In the genomic region with DNA sequence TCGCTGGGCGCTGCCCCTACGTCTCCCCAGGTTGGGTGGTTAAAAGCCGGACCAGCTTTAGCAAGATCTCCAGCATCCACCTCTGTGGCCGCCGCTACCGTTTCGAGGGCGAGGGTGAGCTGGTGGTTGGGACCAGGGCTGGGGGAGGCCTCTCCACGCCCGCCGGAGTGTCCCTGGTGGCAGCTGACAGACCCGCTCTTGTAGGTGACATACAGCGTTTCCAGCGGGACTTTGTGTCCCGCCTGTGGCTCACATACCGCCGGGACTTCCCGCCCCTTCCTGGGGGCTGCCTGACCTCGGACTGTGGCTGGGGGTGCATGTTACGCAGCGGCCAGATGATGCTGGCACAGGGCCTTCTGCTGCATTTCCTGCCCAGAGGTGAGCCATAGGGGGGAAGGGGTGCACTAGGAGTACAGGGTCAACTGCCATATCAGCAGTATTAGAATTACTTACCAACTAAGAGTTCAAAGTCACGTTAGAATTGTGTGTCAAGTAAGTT, we compare ENCODE assay signal across 2 cellular contexts.
TF ChIP-seq lines count a peak whose summit lies in the region.

No MANE protein-coding gene starts in this region.

TF ChIP-seq in SK-N-SH, 30 proteins besides CTCF, POLR2A, EP300 and RAD21 (continued from another document):
- TF ChIP-seq MEF2A (IDR thresholded peaks at IDR 0.05; ENCODE audit: borderline replicate concordance, low read depth) (no peak), FOSL2 (IDR thresholded peaks at IDR 0.05; ENCODE audit: borderline replicate concordance, low read depth) (no peak), USF1 (IDR thresholded peaks at IDR 0.05; ENCODE audit: borderline replicate concordance, low read depth) (no peak)
- TF ChIP-seq, protein P1, sequence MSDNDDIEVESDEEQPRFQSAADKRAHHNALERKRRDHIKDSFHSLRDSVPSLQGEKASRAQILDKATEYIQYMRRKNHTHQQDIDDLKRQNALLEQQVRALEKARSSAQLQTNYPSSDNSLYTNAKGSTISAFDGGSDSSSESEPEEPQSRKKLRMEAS (IDR thresholded peaks at IDR 0.05; ENCODE audit: low read depth): no peak

TF ChIP-seq in SK-N-SH treated with all-trans-retinoic acid at 6 μM for 48 hours, 23 proteins besides CTCF, POLR2A, EP300 and RAD21 (continued from another document):
- TF ChIP-seq, protein P2, sequence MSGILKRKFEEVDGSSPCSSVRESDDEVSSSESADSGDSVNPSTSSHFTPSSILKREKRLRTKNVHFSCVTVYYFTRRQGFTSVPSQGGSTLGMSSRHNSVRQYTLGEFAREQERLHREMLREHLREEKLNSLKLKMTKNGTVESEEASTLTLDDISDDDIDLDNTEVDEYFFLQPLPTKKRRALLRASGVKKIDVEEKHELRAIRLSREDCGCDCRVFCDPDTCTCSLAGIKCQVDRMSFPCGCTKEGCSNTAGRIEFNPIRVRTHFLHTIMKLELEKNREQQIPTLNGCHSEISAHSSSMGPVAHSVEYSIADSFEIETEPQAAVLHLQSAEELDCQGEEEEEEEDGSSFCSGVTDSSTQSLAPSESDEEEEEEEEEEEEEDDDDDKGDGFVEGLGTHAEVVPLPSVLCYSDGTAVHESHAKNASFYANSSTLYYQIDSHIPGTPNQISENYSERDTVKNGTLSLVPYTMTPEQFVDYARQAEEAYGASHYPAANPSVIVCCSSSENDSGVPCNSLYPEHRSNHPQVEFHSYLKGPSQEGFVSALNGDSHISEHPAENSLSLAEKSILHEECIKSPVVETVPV (CRISPR knock-in tag; IDR thresholded peaks at IDR 0.05): no peak
- TF ChIP-seq ZFP3 (CRISPR knock-in tag; IDR thresholded peaks at IDR 0.05): no peak
- TF ChIP-seq TCF4 (CRISPR knock-in tag; IDR thresholded peaks at IDR 0.05; ENCODE audit: borderline replicate concordance): no peak
- TF ChIP-seq ZNF565 (CRISPR knock-in tag; conservative IDR thresholded peaks at IDR 0.05; ENCODE audit: low read depth): no peak
- TF ChIP-seq ZNF8 (CRISPR knock-in tag; IDR thresholded peaks at IDR 0.05): no peak
- TF ChIP-seq TSHZ2 (CRISPR knock-in tag; IDR thresholded peaks at IDR 0.05): no peak
- TF ChIP-seq RARB (CRISPR knock-in tag; IDR thresholded peaks at IDR 0.05): no peak
- no peak for TF ChIP-seq CREB5 (CRISPR knock-in tag; IDR thresholded peaks at IDR 0.05; ENCODE audit: low read depth)
- TF ChIP-seq PATZ1 (CRISPR knock-in tag; IDR thresholded peaks at IDR 0.05; ENCODE audit: borderline replicate concordance): no peak
- no peak for TF ChIP-seq ARNTL (CRISPR knock-in tag; IDR thresholded peaks at IDR 0.05; ENCODE audit: borderline replicate concordance, low read depth)
- TF ChIP-seq ESRRG (CRISPR knock-in tag; IDR thresholded peaks at IDR 0.05): no peak
- TF ChIP-seq CSDC2 (CRISPR knock-in tag; IDR thresholded peaks at IDR 0.05): no peak
- TF ChIP-seq ZFP30 (CRISPR knock-in tag; IDR thresholded peaks at IDR 0.05): no peak
- TF ChIP-seq ZC3H10 (CRISPR knock-in tag; IDR thresholded peaks at IDR 0.05): no peak
- TF ChIP-seq PPARA (CRISPR knock-in tag; IDR thresholded peaks at IDR 0.05; ENCODE audit: borderline replicate concordance): no peak
- TF ChIP-seq SNAI2 (CRISPR knock-in tag; IDR thresholded peaks at IDR 0.05): no peak
- no peak for TF ChIP-seq TOX (CRISPR knock-in tag; IDR thresholded peaks at IDR 0.05; ENCODE audit: borderline replicate concordance)
- no peak for TF ChIP-seq ISL1 (CRISPR knock-in tag; IDR thresholded peaks at IDR 0.05)
